Comparison of ENCODE assay signal across 26 cellular contexts in the genomic region with DNA sequence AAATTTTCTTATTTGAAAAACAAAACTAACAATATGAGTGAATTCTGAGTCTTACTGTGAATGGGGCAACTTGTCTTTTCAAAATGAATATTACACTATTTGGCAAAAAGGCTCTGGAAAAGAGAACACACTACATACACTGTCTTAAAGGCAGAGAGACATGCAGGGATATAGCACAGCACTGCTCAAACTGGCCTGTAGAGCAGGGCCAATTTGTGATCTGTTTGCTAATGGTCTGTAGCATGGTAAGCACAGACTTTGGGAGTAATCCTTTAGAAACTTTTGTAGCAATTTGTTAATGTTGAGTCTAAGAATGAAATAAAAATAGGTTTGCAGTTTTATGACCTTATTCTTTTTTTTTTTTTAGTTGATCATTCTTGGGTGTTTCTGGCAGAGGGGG.
"Had no signal": no experiment of that assay in that cellular context is flagged by ENCODE, and none has a peak within 500 bp of the region (broad histone marks: within the 10 kb centered on the region; RNA-seq: fewer than 3 reads in every experiment).

No MANE protein-coding gene starts in this region.

- H3K27ac ChIP-seq: neural progenitor cell, pancreas, prostate gland, sigmoid colon, spleen, suprapubic skin, thoracic aorta, tibial artery, upper lobe of right lung, uterus had no signal

- H3K4me2 ChIP-seq: neural progenitor cell had no signal

- H3K27me3 Mint-ChIP-seq: naive B cell; stimulated activated naive CD8-positive, alpha-beta T cell treated with anti-CD3 and anti-CD28 coated beads, Interleukin-15, Interleukin-2, amounts not matched to agents 100 ng/mL and 50 ng/mL, for 24 hours had no signal

- H3K36me3 Mint-ChIP-seq: neural progenitor cell; stimulated activated effector memory CD8-positive, alpha-beta T cell treated with anti-CD3 and anti-CD28 coated beads, Interleukin-12 subunit alpha, Interleukin-12 subunit beta, amount 100 ng/mL, for 72 hours had no signal

- H3K4me3 Mint-ChIP-seq: mesothelial cell of epicardium; naive B cell; natural killer cell; nephron progenitor cell; neural progenitor cell; stimulated activated effector memory CD8-positive, alpha-beta T cell treated with anti-CD3 and anti-CD28 coated beads, Interleukin-12 subunit alpha, Interleukin-12 subunit beta, amount 100 ng/mL, for 72 hours; stimulated activated naive CD8-positive, alpha-beta T cell treated with anti-CD3 and anti-CD28 coated beads, Interleukin-15, Interleukin-2, amounts not matched to agents 100 ng/mL and 50 ng/mL, for 24 hours had no signal

- H3K4me1 ChIP-seq: neural progenitor cell, sigmoid colon, spleen, suprapubic skin, tibial artery, upper lobe of right lung, uterus had no signal

- H3K9ac ChIP-seq: neural progenitor cell had no signal

- H3K27ac Mint-ChIP-seq: mesothelial cell of epicardium; naive B cell; natural killer cell; nephron progenitor cell; neural progenitor cell; stimulated activated effector memory CD8-positive, alpha-beta T cell treated with anti-CD3 and anti-CD28 coated beads, Interleukin-12 subunit alpha, Interleukin-12 subunit beta, amount 100 ng/mL, for 72 hours; stimulated activated naive CD8-positive, alpha-beta T cell treated with anti-CD3 and anti-CD28 coated beads, Interleukin-15, Interleukin-2, amounts not matched to agents 100 ng/mL and 50 ng/mL, for 24 hours had no signal

- H3K27me3 ChIP-seq: neural progenitor cell, pancreas, sigmoid colon, spleen, suprapubic skin, tibial artery, upper lobe of right lung, uterus had no signal

- H3K4me1 Mint-ChIP-seq: naive B cell; natural killer cell; nephron progenitor cell; stimulated activated effector memory CD8-positive, alpha-beta T cell treated with anti-CD3 and anti-CD28 coated beads, Interleukin-12 subunit alpha, Interleukin-12 subunit beta, amount 100 ng/mL, for 72 hours had no signal

- H3K36me3 ChIP-seq: neural progenitor cell, pancreas, prostate gland, sigmoid colon, spleen, suprapubic skin, thoracic aorta, tibial artery, upper lobe of right lung, uterus had no signal

- H3K9me3 ChIP-seq: pancreas, prostate gland, suprapubic skin, thoracic aorta, tibial artery, upper lobe of right lung, uterus had no signal

- DNase-seq: islet precursor cell; mesendoderm; naive B cell; natural killer cell; nephron progenitor cell; posterior cingulate gyrus; retina; right cardiac atrium; sigmoid colon; small intestine; spleen; stimulated activated CD4-positive, alpha-beta T cell treated with anti-CD3 and anti-CD28 coated beads, Interleukin-4, amount 100 ng/mL, for 24 hours; stimulated activated naive CD4-positive, alpha-beta T cell; tibial artery; trophoblast cell; upper lobe of right lung; uterus had no signal

- H2AFZ ChIP-seq: neural progenitor cell had no signal

- FAIRE-seq: pancreas, small intestine had no signal

- H3K4me3 ChIP-seq: lung, neural progenitor cell, pancreas, prostate gland, sigmoid colon, spleen, suprapubic skin, thoracic aorta, tibial artery, upper lobe of right lung, uterus had no signal

- ATAC-seq: natural killer cell; pancreas; right cardiac atrium; stimulated activated effector memory CD8-positive, alpha-beta T cell treated with anti-CD3 and anti-CD28 coated beads, Interleukin-12 subunit alpha, Interleukin-12 subunit beta, amount 100 ng/mL, for 72 hours; upper lobe of right lung had no signal
